5 cellular contexts compared by ENCODE assay signal in genomic region chr4:110944501-110944900, GRCh38.
"Had no signal": no experiment of that assay in that cellular context is flagged by ENCODE, and none has a peak within 500 bp of the region (broad histone marks: within the 10 kb centered on the region; RNA-seq: fewer than 3 reads in every experiment).

No MANE protein-coding gene starts in this region.

- ATAC-seq: GM23338, K562 had no signal

- DNase-seq: H9, HCEC 1CT, KG1 had no signal

- H3K4me3 Mint-ChIP-seq: GM23338, H9 had no signal

- H3K9me3 Mint-ChIP-seq: GM23338, H9 had no signal

- H3K4me2 ChIP-seq: GM23338 had no signal

- H2AFZ ChIP-seq: GM23338 had no signal

- H3K27ac Mint-ChIP-seq: GM23338, H9 had no signal

- H3K4me1 Mint-ChIP-seq: GM23338, H9 had no signal

- H3K4me3 ChIP-seq: GM23338, K562 had no signal
